In genomic region chr3:28328188-28329151, GRCh38 we compare ENCODE assay signal across 8 cellular contexts. TPM values are rescaled to one million over a fixed set of nuclear protein-coding genes. Genes with fewer than 3 reads are reported as not detected.
DNase-seq lines count a peak whose midpoint lies in the region; ATAC-seq, FAIRE-seq and TF ChIP-seq lines count a peak whose summit lies in the region.

No MANE protein-coding gene starts in this region.

- peak; percentile 83 for TF ChIP-seq CTCF in CD8-positive, alpha-beta T cell (IDR thresholded peaks at IDR 0.05)
- TF ChIP-seq CTCF in endothelial cell of umbilical vein (IDR thresholded peaks at IDR 0.05; ENCODE audit: extremely low read depth in 1 of 2, insufficient read depth in 1 of 2, low read depth in 1 of 2, low read length in 2 of 2) (peak; percentile 29 to 40), pancreas (IDR thresholded peaks at IDR 0.05) (peak; percentile 40 to 60 (median 48))

- 80 to 85% methylated on average over 4 of the region's 4 CpGs for WGBS in pancreas, 2 donors

- peak overlapping the region; percentile 72 for H3K27ac Mint-ChIP-seq in CD8-positive, alpha-beta T cell

- H3K27me3 ChIP-seq in CD8-positive, alpha-beta T cell (ENCODE audit: insufficient read depth, low read length), result no peaks in the 10 kb centered on the region
- H3K27me3 ChIP-seq in endothelial cell of umbilical vein (ENCODE audit: control insufficient read depth in 2 of 2, insufficient read depth in 2 of 2, low read length in 2 of 2) (no peaks in the 10 kb centered on the region), pancreas (no peaks in the 10 kb centered on the region)

- DNase-seq in CD8-positive, alpha-beta T cell, result no peak
- DNase-seq in OCI-M1 (lab: John Stamatoyannopoulos, UW), result peak; percentile 65
- DNase-seq in endothelial cell of umbilical vein (ENCODE audit: low read depth, low spot score), result peak; percentile 48
- no peak for DNase-seq in pancreas
- DNase-seq in sciatic nerve (ENCODE audit: low spot score), result no peak

- no peaks in the 10 kb centered on the region for H3K9me3 ChIP-seq in CD8-positive, alpha-beta T cell (ENCODE audit: low read length)
- H3K9me3 ChIP-seq in endothelial cell of umbilical vein (replicated peaks; ENCODE audit: control insufficient read depth, insufficient read depth, low read length), result no peaks in the 10 kb centered on the region
- no peaks in the 10 kb centered on the region for H3K9me3 ChIP-seq in pancreas

- ATAC-seq in CD8-positive, alpha-beta T cell, result peak; percentile 32
- peak; percentile 35 for ATAC-seq in GM21717 (IDR thresholded peaks at IDR 0.05; ENCODE audit: unreplicated experiment)
- peak; percentile 50 to 78 (median 72) for ATAC-seq in pancreas
- no peak for ATAC-seq in HG03460 (IDR thresholded peaks at IDR 0.05; ENCODE audit: unreplicated experiment)
- no peak for ATAC-seq in HG02642 (IDR thresholded peaks at IDR 0.05; ENCODE audit: poor library complexity, unreplicated experiment)
- no peak for ATAC-seq in sciatic nerve

- H3K36me3 ChIP-seq in CD8-positive, alpha-beta T cell (ENCODE audit: insufficient read depth, low read length), result no peaks in the 10 kb centered on the region
- H3K36me3 ChIP-seq in endothelial cell of umbilical vein (ENCODE audit: control insufficient read depth in 2 of 2, extremely low read depth in 1 of 2, insufficient read depth in 2 of 2, low read length in 2 of 2) (peaks cover 2% of the 10 kb centered on the region in 2 experiments), pancreas (no peaks in the 10 kb centered on the region)

- H3K4me3 ChIP-seq in CD8-positive, alpha-beta T cell (ENCODE audit: low read depth, low read length), result no peak overlapping the region
- H3K4me3 ChIP-seq in endothelial cell of umbilical vein (replicated peaks in 1 of 3; ENCODE audit: insufficient read depth in 1 of 3, low read depth in 1 of 3, low read length in 3 of 3) (no peak overlapping the region), pancreas (no peak overlapping the region)

- no peaks in the 10 kb centered on the region for H3K79me2 ChIP-seq in endothelial cell of umbilical vein (ENCODE audit: control insufficient read depth, insufficient read depth, low read length)

- TF ChIP-seq POLR2A in endothelial cell of umbilical vein (IDR thresholded peaks at IDR 0.05; ENCODE audit: low read depth, low read length), result no peak

- peaks cover 13% of the 10 kb centered on the region for H3K4me1 ChIP-seq in CD8-positive, alpha-beta T cell (ENCODE audit: insufficient read depth, low read length)
- H3K4me1 ChIP-seq in endothelial cell of umbilical vein (ENCODE audit: control insufficient read depth, extremely low read depth, insufficient read depth, low read length), result no peaks in the 10 kb centered on the region
- H3K4me1 ChIP-seq in pancreas, result peaks cover 0 to 3% (median 0%) of the 10 kb centered on the region in 3 donors

- peaks cover 30% of the 10 kb centered on the region for H3K36me3 Mint-ChIP-seq in CD8-positive, alpha-beta T cell

- H2AFZ ChIP-seq in endothelial cell of umbilical vein (ENCODE audit: low read depth, low read length), result no peak overlapping the region

- no peak overlapping the region for H3K9ac ChIP-seq in endothelial cell of umbilical vein (replicated peaks; ENCODE audit: extremely low read depth, insufficient read depth, low read length)

- CTCF ChIA-PET in CD8-positive, alpha-beta T cell (lab: Charles Lee), result interaction anchor here (0.8 to 9.4 kb wide), 17 partner anchors 9 to 971 kb away, joined by 3 to 130 read pairs (median 5); partner anchors contain the start of genes AZI2, EOMES and ZCWPW2
- CTCF ChIA-PET in endothelial cell of umbilical vein (lab: Charles Lee), result interaction anchor here (0.8 to 6.2 kb wide), 24 partner anchors 9 to 1194 kb away, joined by 3 to 193 read pairs (median 4); partner anchors contain the start of genes AZI2, EOMES and ZCWPW2

- POLR2A ChIA-PET in CD8-positive, alpha-beta T cell (lab: Charles Lee), result interaction anchor here (1.1 to 4.7 kb wide), 4 partner anchors 21 to 616 kb away, joined by 3 to 28 read pairs (median 22); partner anchors contain the start of genes AZI2, EOMES and ZCWPW2
- POLR2A ChIA-PET in endothelial cell of umbilical vein (lab: Charles Lee), result interaction anchor here (1.5 kb wide), 1 partner anchor 616 kb away, joined by 6 read pairs; no protein-coding TSS in a partner anchor

- H3K4me3 Mint-ChIP-seq in CD8-positive, alpha-beta T cell, result no peak overlapping the region

- dilution Hi-C loops in endothelial cell of umbilical vein (cut with MboI; ENCODE audit: extremely low pct_ligation_motif_present, low sequenced_read_pairs), result no loop called here

- peaks cover 31% of the 10 kb centered on the region for H3K4me1 Mint-ChIP-seq in CD8-positive, alpha-beta T cell (ENCODE audit: low read depth)

- H3K9me3 Mint-ChIP-seq in CD8-positive, alpha-beta T cell, result no peaks in the 10 kb centered on the region

- no peak overlapping the region for H3K4me2 ChIP-seq in endothelial cell of umbilical vein (ENCODE audit: insufficient read depth, low read length)

- H4K20me1 ChIP-seq in endothelial cell of umbilical vein (replicated peaks; ENCODE audit: control insufficient read depth, extremely low read depth, insufficient read depth, low read length), result no peaks in the 10 kb centered on the region

- no peaks in the 10 kb centered on the region for H3K9me1 ChIP-seq in endothelial cell of umbilical vein (replicated peaks; ENCODE audit: control insufficient read depth, extremely low read depth, insufficient read depth, low read length)

- no TSS peak for BruUV-seq in endothelial cell of umbilical vein (replicated peaks; lab: Mats Ljungman, UMichigan)

- no peak overlapping the region for H3K27ac ChIP-seq in CD8-positive, alpha-beta T cell (ENCODE audit: low read depth, low read length)
- H3K27ac ChIP-seq in endothelial cell of umbilical vein (ENCODE audit: insufficient read depth, low read depth, low read length) (no peak overlapping the region), pancreas (no peak overlapping the region)

- no peak for FAIRE-seq in endothelial cell of umbilical vein (lab: Jason Lieb, UNC)
- peak; percentile 90 for FAIRE-seq in pancreas (lab: Jason Lieb, UNC)

- no peaks in the 10 kb centered on the region for H3K27me3 Mint-ChIP-seq in CD8-positive, alpha-beta T cell (ENCODE audit: low read depth)

- intact Hi-C loops in CD8-positive, alpha-beta T cell (cut with DNase I, micrococcal nuclease), result loop anchor here (1.0 to 10.0 kb wide), 9 partner anchors 11 to 1016 kb away; partner anchors contain the start of genes AZI2 (in 1 of the 2), CMC1 (in 1 of the 2), SLC4A7 (in 1 of the 2) and ZCWPW2 (in 1 of the 2)
- intact Hi-C loops in endothelial cell of umbilical vein (cut with micrococcal nuclease), result loop anchor here (1.0 kb wide), 2 partner anchors 616 to 1016 kb away; no protein-coding TSS in a partner anchor
- intact Hi-C loops in pancreas (cut with DNase I), result loop anchor here in 2 of 3 donors (5.0 kb wide), 1 partner anchor 616 kb away; no protein-coding TSS in a partner anchor
- intact Hi-C loops in sciatic nerve (cut with DNase I), result no loop called here

TF ChIP-seq in endothelial cell of umbilical vein, 7 proteins besides CTCF, POLR2A, EP300 and RAD21:
- TF ChIP-seq MAX (IDR thresholded peaks at IDR 0.05; ENCODE audit: insufficient read depth, insufficient read length) (no peak), MYC (IDR thresholded peaks at IDR 0.05; ENCODE audit: low read depth, low read length) (no peak), EZH2 (IDR thresholded peaks at IDR 0.05; ENCODE audit: borderline replicate concordance, low read depth, low read length, severe bottlenecking) (no peak), POLR2AphosphoS5 (IDR thresholded peaks at IDR 0.05; ENCODE audit: insufficient read depth, low read depth, low read length) (no peak), GATA2 (IDR thresholded peaks at IDR 0.05; ENCODE audit: insufficient read depth, insufficient read length, low read depth, low read length) (no peak), FOS (IDR thresholded peaks at IDR 0.05; ENCODE audit: borderline replicate concordance, insufficient read depth, low read length) (no peak), JUN (IDR thresholded peaks at IDR 0.05; ENCODE audit: borderline replicate concordance, insufficient read depth, insufficient read length, low read depth) (no peak)

RNA-seq across cellular contexts. Expression of gene ZCWPW2, which starts 20.1 kb away (rescaled TPM):
- under 1 TPM in 1 of 2 experiments, not detected in 1; 0.54 TPM for total RNA-seq in CD8-positive, alpha-beta T cell
- total RNA-seq in endothelial cell of umbilical vein (0.40 TPM in 1 of 2 replicates, not detected in the other), pancreas (1 to 10 TPM in 4 of 6 donors, under 1 TPM in 2; 0.70 to 1.5 (median 1.0) TPM), sciatic nerve (3.3 TPM)
- polyA plus RNA-seq in endothelial cell of umbilical vein (0.04 and 0.05 TPM in 2 replicates), pancreas (1 to 10 TPM in 1 of 2 donors, under 1 TPM in 1; 0.84 to 1.5 TPM)
- polyA plus RNA-seq in endothelial cell of umbilical vein (2011; cell fraction: cytosol; rRNA removed), result 0.09 and 0.18 TPM in 2 replicates
- polyA plus RNA-seq in endothelial cell of umbilical vein (2011; cell fraction: nucleus; rRNA removed), result 0.15 and 0.50 TPM in 2 replicates
- polyA plus RNA-seq in endothelial cell of umbilical vein (2012), result 0.34 and 0.48 TPM in 2 replicates
- polyA minus RNA-seq in endothelial cell of umbilical vein, result not detected in 2 replicates
- not detected for polyA minus RNA-seq in endothelial cell of umbilical vein (2011; cell fraction: cytosol; rRNA and poly(A)+ RNA removed)
- not detected in 2 replicates for polyA minus RNA-seq in endothelial cell of umbilical vein (2011; cell fraction: nucleus; rRNA and poly(A)+ RNA removed)

RNA-seq across cellular contexts. Expression of gene AZI2, which starts 20.2 kb away (rescaled TPM):
- 10 to 100 TPM; 27.2 to 29.2 TPM for total RNA-seq in CD8-positive, alpha-beta T cell
- 39.5 and 50.0 TPM in 2 replicates for total RNA-seq in endothelial cell of umbilical vein
- 13.5 and 17.4 TPM in 2 replicates for polyA plus RNA-seq in endothelial cell of umbilical vein
- polyA plus RNA-seq in endothelial cell of umbilical vein (2011; cell fraction: cytosol; rRNA removed), result 42.7 and 50.3 TPM in 2 replicates
- polyA plus RNA-seq in endothelial cell of umbilical vein (2011; cell fraction: nucleus; rRNA removed), result 57.3 and 70.2 TPM in 2 replicates
- 44.6 and 50.8 TPM in 2 replicates for polyA plus RNA-seq in endothelial cell of umbilical vein (2012)
- 14.9 and 21.2 TPM in 2 replicates for polyA minus RNA-seq in endothelial cell of umbilical vein
- 30.5 TPM for polyA minus RNA-seq in endothelial cell of umbilical vein (2011; cell fraction: cytosol; rRNA and poly(A)+ RNA removed)
- polyA minus RNA-seq in endothelial cell of umbilical vein (2011; cell fraction: nucleus; rRNA and poly(A)+ RNA removed), result 59.3 and 81.4 TPM in 2 replicates
- total RNA-seq in pancreas, result 10 to 100 TPM; 26.6 to 35.9 (median 31.2) TPM
- polyA plus RNA-seq in pancreas, result 10 to 100 TPM; 13.2 to 21.7 TPM
- total RNA-seq in sciatic nerve, result 80.7 TPM

Comparison
In these comparisons a context has a peak if more than half of its experiments do, and no peak if none do; other contexts are left out.
1. ATAC-seq: peak in CD8-positive, alpha-beta T cell (single experiment), GM21717 (single experiment) and pancreas (4 of 4); none in HG03460 (single experiment), HG02642 (single experiment) and sciatic nerve (single experiment).
2. DNase-seq: peak in OCI-M1 (single experiment) and endothelial cell of umbilical vein (single experiment); none in CD8-positive, alpha-beta T cell (0 of 7), pancreas (0 of 6) and sciatic nerve (single experiment).
3. Peak in every context shown above with its lines, with median percentiles within 50 percentile points of each other: CTCF ChIP-seq.